ENCODE assay signal across 17 cellular contexts in genomic region chr19:45800009-45800553, GRCh38. TPM values are rescaled to one million over a fixed set of nuclear protein-coding genes. Genes with fewer than 3 reads are reported as not detected.
DNase-seq lines count a peak whose midpoint lies in the region; ATAC-seq and TF ChIP-seq lines count a peak whose summit lies in the region.
"Had no signal": no experiment of that assay in that cellular context is flagged by ENCODE, and none has a peak within 500 bp of the region (broad histone marks: within the 10 kb centered on the region; RNA-seq: fewer than 3 reads in every experiment).

No MANE protein-coding gene starts in this region.

- no peak overlapping the region for H3K9ac ChIP-seq in HCT116 (ENCODE audit: low read length)

- H3K27me3 ChIP-seq in HCT116 (ENCODE audit: insufficient read depth, low read length) = no peaks in the 10 kb centered on the region
- H3K27me3 ChIP-seq in suprapubic skin = no peaks in the 10 kb centered on the region

- BruUV-seq in HCT116 (replicated peaks; lab: Mats Ljungman, UMichigan) = no TSS peak

- no peak overlapping the region for H2AFZ ChIP-seq in HCT116 (ENCODE audit: low read depth, low read length, poor library complexity, severe bottlenecking)

- TF ChIP-seq EP300 in suprapubic skin (IDR thresholded peaks at IDR 0.05) = no peak

- H3K9me3 ChIP-seq in HCT116 (ENCODE audit: control insufficient read depth in 1 of 2, insufficient read depth in 1 of 2, low read depth in 1 of 2, low read length in 2 of 2) (no peaks in the 10 kb centered on the region), suprapubic skin (no peaks in the 10 kb centered on the region)

- ATAC-seq in HCT116 (no peak), GM21825 (IDR thresholded peaks at IDR 0.05; ENCODE audit: unreplicated experiment) (no peak)

- TF ChIP-seq POLR2A in HCT116 (IDR thresholded peaks at IDR 0.05; ENCODE audit: borderline replicate concordance, extremely low read depth, insufficient read depth, insufficient read length) (no peak), suprapubic skin (IDR thresholded peaks at IDR 0.05) (no peak)

- CTCF ChIA-PET in AG04449 (lab: Yijun Ruan, JAX) (interaction anchor here (0.9 to 11.8 kb wide), 22 partner anchors 9 to 285 kb away, joined by 3 to 170 read pairs (median 6); partner anchors contain the start of genes DMPK, FBXO46, QPCTL and RSPH6A), HCT116 (lab: Charles Lee) (interaction anchor here (1.5 to 3.9 kb wide), 4 partner anchors 17 to 30 kb away, joined by 5 to 54 read pairs (median 15); partner anchors contain the start of gene SIX5)

- H4K20me1 ChIP-seq in HCT116 (ENCODE audit: insufficient read depth) = no peaks in the 10 kb centered on the region

- no peaks in the 10 kb centered on the region for H3K79me2 ChIP-seq in HCT116 (ENCODE audit: insufficient read depth, low read length)

- no peak overlapping the region for H3K4me3 ChIP-seq in AG04449 (ENCODE audit: low read depth, low read length)
- no peak overlapping the region for H3K4me3 ChIP-seq in HCT116 (replicated peaks in 1 of 2; ENCODE audit: low read depth in 1 of 2, low read length in 2 of 2)
- no peak overlapping the region for H3K4me3 ChIP-seq in suprapubic skin
- H3K4me3 ChIP-seq: skin epidermis had no signal

- intact Hi-C loops in HCT116 (cut with micrococcal nuclease) = no loop called here

- DNase-seq in AG04449 (ENCODE audit: low read depth, low spot score) = peak; percentile 10
- DNase-seq in HCT116 (ENCODE audit: low read depth, low spot score) = no peak
- DNase-seq in amniotic epithelial cell (ENCODE audit: low read depth) = peak; percentile 72
- DNase-seq in kidney glomerular epithelial cell (lab: John Stamatoyannopoulos, UW) = peak; percentile 67
- DNase-seq in activated naive CD4-positive, alpha-beta T cell (lab: John Stamatoyannopoulos, UW) = no peak
- no peak for DNase-seq in suprapubic skin (ENCODE audit: low spot score in 2 of 2)
- no peak for DNase-seq in COR-L47 (lab: John Stamatoyannopoulos, UW)
- DNase-seq: activated CD4-positive, alpha-beta T cell treated with anti-CD3 and anti-CD28 coated beads for 48 hours; activated gamma-delta T cell treated with Interleukin-2 at 50 U/mL for 16 hours; AML-193; naive thymus-derived CD8-positive, alpha-beta T cell; NCI-H1417 treated with DMSO at 0.1 percent for 48 hours; NCI-H82; SW 1271 had no signal

- H3K9me2 ChIP-seq in HCT116 (ENCODE audit: insufficient read depth) = no peaks in the 10 kb centered on the region

- no peak for TF ChIP-seq RAD21 in HCT116 (IDR thresholded peaks at IDR 0.05; ENCODE audit: low read depth)

- RAD21 ChIA-PET in HCT116 (lab: Charles Lee; ENCODE audit: low non-redundant PET in 1 of 2, low total read pairs in 2 of 2, uncharacterized antibody in 2 of 2, unreplicated experiment in 2 of 2) = interaction anchor here in 1 of 2 experiments (1.9 kb wide), 1 partner anchor 30 kb away, joined by 7 read pairs; the partner anchor contains the start of gene SIX5

- H3K36me3 ChIP-seq in HCT116 (ENCODE audit: control insufficient read depth in 1 of 2, insufficient read depth in 2 of 2, low read length in 2 of 2) = no peaks in the 10 kb centered on the region
- no peaks in the 10 kb centered on the region for H3K36me3 ChIP-seq in suprapubic skin

- TF ChIP-seq CTCF in AG04449 (IDR thresholded peaks at IDR 0.05; ENCODE audit: insufficient read depth, low read length, missing control alignments) = no peak
- no peak for TF ChIP-seq CTCF in HCT116 (IDR thresholded peaks at IDR 0.05 in 2 of 3, conservative IDR thresholded peaks at IDR 0.05 in 1 of 3; ENCODE audit: borderline replicate concordance in 1 of 3, insufficient read depth in 1 of 3, low read depth in 2 of 3, low read length in 2 of 3)
- TF ChIP-seq CTCF in suprapubic skin (IDR thresholded peaks at IDR 0.05) = no peak

- H3K27ac ChIP-seq in HCT116 (ENCODE audit: low read depth, low read length) (no peak overlapping the region), suprapubic skin (no peak overlapping the region)

- WGBS in suprapubic skin = 75% methylated on average over 7 of the region's 9 CpGs

- H3K4me1 ChIP-seq in HCT116 (ENCODE audit: control insufficient read depth in 1 of 2, insufficient read depth in 2 of 2, low read length in 2 of 2) (peaks cover 0 to 18% of the 10 kb centered on the region in 2 experiments; a peak in 2 of 4 replicates), suprapubic skin (peaks cover 11% of the 10 kb centered on the region)

- 0 out of 2 replicates have a peak overlapping the region, but pooled peaks have one; percentile 14 for H3K4me2 ChIP-seq in HCT116 (ENCODE audit: low read length)

- POLR2A ChIA-PET in AG04449 (lab: Yijun Ruan, JAX) = interaction anchor here (0.9 to 2.4 kb wide), 3 partner anchors 18 to 30 kb away, joined by 3 to 31 read pairs (median 6); partner anchors contain the start of genes DMPK and SIX5
- POLR2A ChIA-PET in HCT116 (lab: Charles Lee) = interaction anchor here (1.7 kb wide), 1 partner anchor 30 kb away, joined by 9 read pairs; the partner anchor contains the start of gene SIX5

TF ChIP-seq in HCT116, 20 proteins besides CTCF, POLR2A, EP300 and RAD21:
- no peak for TF ChIP-seq ZNF274 (IDR thresholded peaks at IDR 0.05; ENCODE audit: low read depth, low read length)

RNA-seq across cellular contexts. Expression of gene DMWD, which starts 7.4 kb away (rescaled TPM):
- 56.8 TPM for total RNA-seq in HCT116 (2021; ENCODE audit: unreplicated experiment)
- 28.1 and 28.5 TPM in 2 replicates for polyA plus RNA-seq in HCT116 (2012)
- total RNA-seq in suprapubic skin = 10 to 100 TPM; 22.7 to 40.6 (median 32.0) TPM

RNA-seq across cellular contexts. Expression of gene RSPH6A, which starts 15.0 kb away (rescaled TPM):
- total RNA-seq in HCT116 (2021; ENCODE audit: unreplicated experiment) = 0.57 TPM
- not detected in 2 replicates for polyA plus RNA-seq in HCT116 (2012)
- under 1 TPM in 2 of 4 donors, not detected in 2; 0.38 to 0.68 TPM for total RNA-seq in suprapubic skin
- total RNA-seq: epithelial cell of proximal tubule had no signal
- polyA plus RNA-seq: naive thymus-derived CD8-positive, alpha-beta T cell had no signal

RNA-seq across cellular contexts. Expression of gene DMPK, which starts 17.8 kb away (rescaled TPM):
- 52.5 TPM for total RNA-seq in HCT116 (2021; ENCODE audit: unreplicated experiment)
- 38.1 and 47.9 TPM in 2 replicates for polyA plus RNA-seq in HCT116 (2012)
- total RNA-seq in suprapubic skin = 10 to 100 TPM; 15.0 to 27.3 (median 20.3) TPM

RNA-seq across cellular contexts. Expression of gene SIX5, which starts 31.0 kb away (rescaled TPM):
- total RNA-seq in HCT116 (2021; ENCODE audit: unreplicated experiment) (18.3 TPM), suprapubic skin (10 to 100 TPM; 10.5 to 14.7 (median 14.3) TPM)
- 9.5 and 11.1 TPM in 2 replicates for polyA plus RNA-seq in HCT116 (2012)

Comparison
In these comparisons a context has a peak if more than half of its experiments do, and no peak if none do; other contexts are left out.
1. DNase-seq: peak in AG04449 (single experiment), amniotic epithelial cell (single experiment) and kidney glomerular epithelial cell (single experiment); none in HCT116 (single experiment), activated naive CD4-positive, alpha-beta T cell (0 of 4), suprapubic skin (0 of 2) and COR-L47 (single experiment).